In the genomic region with DNA sequence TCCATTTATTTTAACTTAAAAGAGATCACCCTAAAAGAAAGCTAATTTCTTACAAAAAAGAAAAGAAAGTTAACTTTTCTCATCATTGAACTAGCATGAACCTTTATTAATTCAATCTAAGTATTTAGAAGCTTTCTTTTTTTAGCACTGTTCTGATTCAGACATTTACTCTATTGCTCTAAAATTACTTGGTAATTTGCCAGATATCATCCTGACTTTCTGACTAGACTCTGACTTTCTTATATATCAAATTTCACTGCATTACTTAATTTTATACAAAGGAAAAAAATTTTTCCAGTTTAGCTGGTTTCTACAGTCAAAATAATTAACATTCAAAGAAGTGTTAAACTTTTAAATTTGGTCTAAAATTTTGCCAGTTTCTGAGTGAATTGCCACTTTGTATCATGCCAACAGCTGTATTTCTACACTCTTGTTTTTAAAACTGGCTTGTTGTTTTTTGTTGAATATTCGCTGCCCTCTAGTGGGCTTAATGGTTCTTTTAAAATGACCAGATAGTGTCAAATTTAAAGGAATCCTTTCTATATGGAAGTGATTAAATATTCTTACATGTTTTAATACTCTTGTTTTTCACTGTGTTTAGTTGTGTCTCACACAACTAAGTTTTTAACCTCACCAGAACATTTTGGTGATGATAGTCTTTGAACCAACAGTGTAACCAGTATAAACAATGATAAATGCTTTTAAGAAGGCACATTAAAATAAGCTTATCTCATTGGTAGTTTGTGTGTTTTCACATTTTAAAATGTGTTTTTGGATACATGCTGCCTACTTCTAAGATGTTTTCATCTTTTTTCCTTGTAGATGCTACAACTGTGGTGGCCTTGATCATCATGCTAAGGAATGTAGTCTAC, we compare ENCODE assay signal across 9 cellular contexts.
DNase-seq lines count a peak whose midpoint lies in the region; ATAC-seq, FAIRE-seq and TF ChIP-seq lines count a peak whose summit lies in the region.
"Had no signal": no experiment of that assay in that cellular context is flagged by ENCODE, and none has a peak within 500 bp of the region (broad histone marks: within the 10 kb centered on the region; RNA-seq: fewer than 3 reads in every experiment).

No MANE protein-coding gene starts in this region.

- H3F3A ChIP-seq in smooth muscle cell (ENCODE audit: low read depth), result no peaks in the 10 kb centered on the region

- H3K4me2 ChIP-seq in smooth muscle cell, result no peak overlapping the region

- no peak overlapping the region for H3K4me3 ChIP-seq in fibroblast of the aortic adventitia (ENCODE audit: low read depth, low read length)
- no peak overlapping the region for H3K4me3 ChIP-seq in smooth muscle cell
- H3K4me3 ChIP-seq: mucosa of descending colon had no signal

- H3K9me3 ChIP-seq in smooth muscle cell (replicated peaks; ENCODE audit: low read depth), result no peaks in the 10 kb centered on the region
- H3K9me3 ChIP-seq: mucosa of descending colon had no signal

- peaks cover 1% of the 10 kb centered on the region for H3K4me1 ChIP-seq in smooth muscle cell (ENCODE audit: low read depth)

- no peaks in the 10 kb centered on the region for H4K20me1 ChIP-seq in smooth muscle cell (ENCODE audit: low read depth)

- ATAC-seq in GM18909 (IDR thresholded peaks at IDR 0.05; ENCODE audit: poor library complexity, unreplicated experiment) (no peak), HG02973 (IDR thresholded peaks at IDR 0.05; ENCODE audit: unreplicated experiment) (no peak)
- ATAC-seq: mucosa of descending colon had no signal

- WGBS in smooth muscle cell (ENCODE audit: low lambda C conversion rate), result 2% methylated on average over 1 of the region's 1 CpG

- FAIRE-seq in RCC 7860 (lab: Jason Lieb, UNC), result peak; percentile 57

- no peak overlapping the region for H2AFZ ChIP-seq in smooth muscle cell (ENCODE audit: low read depth)

- DNase-seq in Daoy (ENCODE audit: low read depth) (peak; percentile 15), KBM-7 (peak; percentile 87), RCC 7860 (ENCODE audit: low spot score) (no peak), fibroblast of the aortic adventitia (ENCODE audit: low read depth) (peak; percentile 73), smooth muscle cell (lab: John Stamatoyannopoulos, UW; ENCODE audit: unreplicated experiment) (no peak), GM19240 (ENCODE audit: insufficient read length, low spot score) (no peak)

- in situ Hi-C loops in KBM-7 (cut with MboI; ENCODE audit: low pct_unique_long_range_greater_than_20kb, low sequenced_read_pairs), result no loop called here

- H3K36me3 ChIP-seq in smooth muscle cell (ENCODE audit: low read depth), result no peaks in the 10 kb centered on the region

- no peaks in the 10 kb centered on the region for H3K79me2 ChIP-seq in smooth muscle cell (ENCODE audit: low read depth)

- TF ChIP-seq CTCF in fibroblast of the aortic adventitia (IDR thresholded peaks at IDR 0.05; ENCODE audit: insufficient read depth, low read length) (peak; percentile 50), smooth muscle cell (IDR thresholded peaks at IDR 0.05; ENCODE audit: borderline replicate concordance, insufficient read depth, poor library complexity, severe bottlenecking) (peak; percentile 54)

- H3K9ac ChIP-seq in smooth muscle cell (ENCODE audit: low read depth), result no peak overlapping the region

- H3K27ac ChIP-seq in smooth muscle cell (ENCODE audit: low read depth), result no peak overlapping the region

- H3K27me3 ChIP-seq in smooth muscle cell (ENCODE audit: low read depth), result no peaks in the 10 kb centered on the region

Comparison
In these comparisons a context has a peak if more than half of its experiments do, and no peak if none do; other contexts are left out.
1. DNase-seq: peak in Daoy (single experiment), KBM-7 (single experiment) and fibroblast of the aortic adventitia (single experiment); none in RCC 7860 (single experiment), smooth muscle cell (single experiment) and GM19240 (single experiment).